23 cellular contexts compared by ENCODE assay signal in genomic region chr20:17485017-17485416, GRCh38. TPM values are rescaled to one million over a fixed set of nuclear protein-coding genes. Genes with fewer than 3 reads are reported as not detected.
DNase-seq lines count a peak whose midpoint lies in the region; ATAC-seq, FAIRE-seq and TF ChIP-seq lines count a peak whose summit lies in the region.
"Had no signal": no experiment of that assay in that cellular context is flagged by ENCODE, and none has a peak within 500 bp of the region (broad histone marks: within the 10 kb centered on the region; RNA-seq: fewer than 3 reads in every experiment).

No MANE protein-coding gene starts in this region.

- no peaks in the 10 kb centered on the region for H3K9me2 ChIP-seq in PC-9 (ENCODE audit: insufficient read depth)

- no peak overlapping the region for H3K4me3 ChIP-seq in HepG2 (replicated peaks in 1 of 3; ENCODE audit: insufficient read depth in 1 of 3, low read depth in 2 of 3, low read length in 3 of 3)
- H3K4me3 ChIP-seq in right lobe of liver, result no peak overlapping the region
- H3K4me3 ChIP-seq in PC-9, result no peak overlapping the region

- in situ Hi-C loops in HepG2 (cut with HindIII; ENCODE audit: extremely low pct_ligation_motif_present, low pct_unique_long_range_greater_than_20kb), result no loop called here

- H3F3A ChIP-seq in PC-9 (ENCODE audit: insufficient read depth, low read depth), result no peaks in the 10 kb centered on the region

- TF ChIP-seq EP300 in HepG2 (IDR thresholded peaks at IDR 0.05; ENCODE audit: low read depth in 2 of 2, low read length in 2 of 2), result no peak
- no peak for TF ChIP-seq EP300 in HepG2 (CRISPR knock-in tag; IDR thresholded peaks at IDR 0.05; ENCODE audit: borderline replicate concordance)

- no peak overlapping the region for H2AFZ ChIP-seq in HepG2 (ENCODE audit: low read length)
- H2AFZ ChIP-seq in PC-9, result no peak overlapping the region

- H3K27ac ChIP-seq in HepG2 (ENCODE audit: extremely low read length, insufficient read depth, low read length) (no peak overlapping the region), right lobe of liver (no peak overlapping the region), PC-9 (no peak overlapping the region)

- H3K9me3 ChIP-seq in HepG2 (ENCODE audit: low read length) (no peaks in the 10 kb centered on the region), right lobe of liver (no peaks in the 10 kb centered on the region), PC-9 (ENCODE audit: insufficient read depth, low read depth) (no peaks in the 10 kb centered on the region; the same call in 1 of the 2 replicates)
- H3K9me3 ChIP-seq: BE2C had no signal

- no peak for TF ChIP-seq CTCF in HepG2 (CRISPR knock-in tag; IDR thresholded peaks at IDR 0.05)
- TF ChIP-seq CTCF in right lobe of liver (IDR thresholded peaks at IDR 0.05), result no peak
- no peak for TF ChIP-seq CTCF in PC-9 (conservative IDR thresholded peaks at IDR 0.05)

- H3K36me3 ChIP-seq in HepG2 (replicated peaks in 1 of 2; ENCODE audit: control insufficient read depth in 1 of 2, insufficient read depth in 2 of 2, low read length in 2 of 2) (no peaks in the 10 kb centered on the region), right lobe of liver (no peaks in the 10 kb centered on the region), PC-9 (ENCODE audit: low read depth) (no peaks in the 10 kb centered on the region)
- H3K36me3 ChIP-seq: BE2C had no signal

- H4K20me1 ChIP-seq in HepG2 (ENCODE audit: insufficient read depth, low read length) (no peaks in the 10 kb centered on the region), PC-9 (ENCODE audit: insufficient read depth) (no peaks in the 10 kb centered on the region)

- intact Hi-C loops in HepG2 (cut with micrococcal nuclease; ENCODE audit: unreplicated experiment) (no loop called here), right lobe of liver (cut with DNase I) (no loop called here), PC-9 (cut with micrococcal nuclease; ENCODE audit: unreplicated experiment) (no loop called here)

- no peak for ATAC-seq in HepG2
- no peak for ATAC-seq in right lobe of liver
- ATAC-seq: SK-N-SH treated with all-trans-retinoic acid at 6 μM for 48 hours had no signal

- H3K27me3 ChIP-seq in HepG2 (ENCODE audit: control insufficient read depth in 1 of 2, insufficient read depth in 2 of 2, low read length in 2 of 2), result peaks cover 9 to 44% of the 10 kb centered on the region in 2 experiments
- no peaks in the 10 kb centered on the region for H3K27me3 ChIP-seq in right lobe of liver
- H3K27me3 ChIP-seq in PC-9 (ENCODE audit: insufficient read depth, low read depth), result peaks cover 71% of the 10 kb centered on the region

- no peak for FAIRE-seq in HepG2 (lab: Jason Lieb, UNC)
- FAIRE-seq: HTR-8/SVneo had no signal

- POLR2A ChIA-PET in HepG2 (lab: Yijun Ruan, JAX) (no interaction called here), PC-9 (lab: Charles Lee; ENCODE audit: unreplicated experiment) (no interaction called here)

- no peak overlapping the region for H3K4me2 ChIP-seq in HepG2 (ENCODE audit: low read depth, low read length)
- H3K4me2 ChIP-seq in PC-9, result no peak overlapping the region

- BruUV-seq in HepG2 (replicated peaks; lab: Mats Ljungman, UMichigan), result no TSS peak
- no TSS peak for BruUV-seq in PC-9 (replicated peaks; lab: Mats Ljungman, UMichigan)

- H3K9ac ChIP-seq in HepG2 (ENCODE audit: insufficient read depth, low read depth, low read length), result no peak overlapping the region

- 16% methylated on average over 2 of the region's 2 CpGs for WGBS in HepG2 (ENCODE audit: low lambda C conversion rate)
- whole genome bisulfite sequencing in right lobe of liver (ENCODE audit: insufficient coverage, low coverage, low lambda C conversion rate, missing lambda C conversion rate), result no CpG with 5 or more reads among the region's 2 CpGs

- DNase-seq in HepG2 (ENCODE audit: low spot score) (no peak), right lobe of liver (no peak), SW480 (ENCODE audit: low spot score) (peak; percentile 17), kidney tubule cell (ENCODE audit: low spot score) (peak; percentile 9), PC-9 (no peak), erythroblast (lab: John Stamatoyannopoulos, UW) (no peak), SIG-M5 treated with dmso at 0.1 percent for 504 hours (lab: John Stamatoyannopoulos, UW; ENCODE audit: unreplicated experiment) (no peak)
- DNase-seq: BE2C, EL, H9, HFFc6, MM.1S, NCI-H1048, NCI-H1417 treated with DMSO at 0.1 percent for 48 hours, NCI-H187, NCI-H446, NCI-H526, OCI-M1, SHP77 treated with DMSO at 0.1 percent for 48 hours, T-helper 1 cell had no signal

- H3K79me2 ChIP-seq in HepG2 (ENCODE audit: insufficient read depth, low read length) (no peaks in the 10 kb centered on the region), PC-9 (ENCODE audit: low read depth) (no peaks in the 10 kb centered on the region)

- TF ChIP-seq RAD21 in HepG2 (CRISPR knock-in tag; IDR thresholded peaks at IDR 0.05), result no peak

- H3K4me1 ChIP-seq in HepG2 (ENCODE audit: insufficient read depth, low read length), result no peaks in the 10 kb centered on the region
- H3K4me1 ChIP-seq in right lobe of liver, result no peaks in the 10 kb centered on the region
- H3K4me1 ChIP-seq in PC-9 (replicated peaks; ENCODE audit: insufficient read depth), result no peaks in the 10 kb centered on the region
- H3K4me1 ChIP-seq: BE2C had no signal

- CTCF ChIA-PET in HepG2 (lab: Yijun Ruan, JAX; ENCODE audit: low intra/inter-chr PET ratio, low total read pairs) (no interaction called here), PC-9 (lab: Charles Lee) (no interaction called here)

- no peak for TF ChIP-seq POLR2A in HepG2 (IDR thresholded peaks at IDR 0.05; ENCODE audit: insufficient read depth in 1 of 2, low read depth in 2 of 2, low read length in 2 of 2)
- no peak for TF ChIP-seq POLR2A in right lobe of liver (IDR thresholded peaks at IDR 0.05)
- TF ChIP-seq POLR2A in erythroblast (IDR thresholded peaks at IDR 0.05; ENCODE audit: low read length), result no peak

TF ChIP-seq in HepG2, 621 proteins besides CTCF, POLR2A, EP300 and RAD21:
- TF ChIP-seq CEBPB (IDR thresholded peaks at IDR 0.05; ENCODE audit: borderline replicate concordance, low read depth, low read length) (peak; percentile 87), RFXAP (CRISPR knock-in tag; IDR thresholded peaks at IDR 0.05; ENCODE audit: borderline replicate concordance) (no peak)
TF ChIP-seq in HepG2: peak in this region for 1.

RNA-seq across cellular contexts. Expression of gene BFSP1, which starts 46.2 kb away (rescaled TPM):
- total RNA-seq in HepG2 (2016; rRNA removed; fragmentation: Illumina TruSeq; extraction: Trizol) (0.22 and 0.36 TPM in 2 replicates), right lobe of liver (under 1 TPM; 0.16 to 0.68 (median 0.25) TPM), PC-9 (2021) (10.4 and 13.8 TPM in 2 replicates)
- total RNA-seq in HepG2 (2016; cell fraction: cytosol; rRNA removed; fragmentation: Illumina TruSeq; extraction: Trizol; ENCODE audit: low read depth), result 0.30 TPM in 1 of 2 replicates, not detected in the other
- total RNA-seq in HepG2 (2016; cell fraction: insoluble cytoplasmic fraction; rRNA removed; fragmentation: Illumina TruSeq; extraction: Trizol), result 0.30 and 0.79 TPM in 2 replicates
- 0.28 and 0.34 TPM in 2 replicates for total RNA-seq in HepG2 (2016; cell fraction: membrane; rRNA removed; fragmentation: Illumina TruSeq; extraction: Trizol)
- 0.19 and 0.44 TPM in 2 replicates for total RNA-seq in HepG2 (2016; cell fraction: nucleus; rRNA removed; fragmentation: Illumina TruSeq; extraction: Trizol)
- 0.24 and 0.26 TPM in 2 replicates for polyA plus RNA-seq in HepG2 (2011; rRNA removed)
- polyA plus RNA-seq in HepG2 (2011; cell fraction: cytosol; rRNA removed), result 0.28 and 0.32 TPM in 2 replicates
- polyA plus RNA-seq in HepG2 (2011; cell fraction: nucleus; rRNA removed), result 0.11 and 0.23 TPM in 2 replicates
- polyA plus RNA-seq in HepG2 (2012), result 0.15 and 0.31 TPM in 2 replicates
- polyA plus RNA-seq in HepG2 (2016; cell fraction: cytosol; fragmentation: Illumina TruSeq; extraction: Trizol; ENCODE audit: low read depth), result 0.11 and 0.23 TPM in 2 replicates
- 0.26 and 0.56 TPM in 2 replicates for polyA plus RNA-seq in HepG2 (2016; cell fraction: insoluble cytoplasmic fraction; fragmentation: Illumina TruSeq; extraction: Trizol; ENCODE audit: low read depth)
- polyA plus RNA-seq in HepG2 (2016; cell fraction: membrane; fragmentation: Illumina TruSeq; extraction: Trizol; ENCODE audit: low read depth), result 0.26 and 0.31 TPM in 2 replicates
- polyA plus RNA-seq in HepG2 (2016; cell fraction: nucleus; fragmentation: Illumina TruSeq; extraction: Trizol; ENCODE audit: insufficient read depth, low read depth), result 0.21 and 0.27 TPM in 2 replicates
- 0.42 and 1.2 TPM in 2 replicates for polyA minus RNA-seq in HepG2 (2011; rRNA and poly(A)+ RNA removed; ENCODE audit: low replicate concordance)
- not detected in 2 replicates for polyA minus RNA-seq in HepG2 (2011; cell fraction: cytosol; rRNA and poly(A)+ RNA removed)
- 0.25 TPM in 1 of 2 replicates, not detected in the other for polyA minus RNA-seq in HepG2 (2011; cell fraction: nucleus; rRNA and poly(A)+ RNA removed)
- polyA plus RNA-seq: IgD-negative memory B cell had no signal

Comparison
In these comparisons a context has a peak if more than half of its experiments do, and no peak if none do; other contexts are left out.
1. DNase-seq: peak in SW480 (single experiment) and kidney tubule cell (single experiment); none in HepG2 (single experiment), right lobe of liver (0 of 3), PC-9 (0 of 2), erythroblast (0 of 2) and SIG-M5 treated with dmso at 0.1 percent for 504 hours (single experiment).